Comparison of ENCODE assay signal across 17 cellular contexts in genomic region chr21:41269535-41269934, GRCh38.
"Had no signal": no experiment of that assay in that cellular context is flagged by ENCODE, and none has a peak within 500 bp of the region (broad histone marks: within the 10 kb centered on the region; RNA-seq: fewer than 3 reads in every experiment).

No MANE protein-coding gene starts in this region.

- DNase-seq: Karpas-422, KG1, MG63, NCI-H1092, NCI-H1436 treated with DMSO at 0.1 percent for 48 hours, NCI-H1694, NCI-H187 treated with DMSO at 0.1 percent for 48 hours, NCI-H2029 treated with DMSO at 0.1 percent for 48 hours, NCI-H2171, NCI-H2227 treated with DMSO at 0.1 percent for 48 hours, NCI-H524, NCI-H526 treated with DMSO at 0.1 percent for 48 hours, NCI-H82, SHP77, SK-N-SH, SW 1271, T-cell had no signal

- ATAC-seq: T-cell had no signal
